Comparison of ENCODE assay signal across 23 cellular contexts in genomic region chr11:45995342-45995734, GRCh38.
DNase-seq lines count a peak whose midpoint lies in the region; ATAC-seq, FAIRE-seq and TF ChIP-seq lines count a peak whose summit lies in the region.
"Had no signal": no experiment of that assay in that cellular context is flagged by ENCODE, and none has a peak within 500 bp of the region (broad histone marks: within the 10 kb centered on the region; RNA-seq: fewer than 3 reads in every experiment).

No MANE protein-coding gene starts in this region.

- POLR2A ChIA-PET in K562 (lab: Yijun Ruan, JAX), result interaction anchor here (0.6 to 4.0 kb wide), 25 partner anchors 8 to 1556 kb away, joined by 3 to 41 read pairs (median 4); no protein-coding TSS in a partner anchor

- H3K4me1 ChIP-seq in KMS-11 (ENCODE audit: low read depth, poor library complexity, severe bottlenecking), result peaks cover 52% of the 10 kb centered on the region
- peaks cover 24 to 77% of the 10 kb centered on the region in 2 experiments for H3K4me1 ChIP-seq in K562 (replicated peaks in 1 of 2; ENCODE audit: control insufficient read depth in 2 of 2, insufficient read depth in 2 of 2, low read length in 2 of 2)

- peak overlapping the region; percentile 1 for H3K27ac Mint-ChIP-seq in nephron progenitor cell
- no peak overlapping the region for H3K27ac Mint-ChIP-seq in activated T-helper 1 cell treated with anti-CD3 and anti-CD28 coated beads, Interleukin-12 subunit alpha, Interleukin-12 subunit beta, Interleukin-2, Interleukin-4 antibody, amounts not matched to agents 30 ng/mL and 10 ng/mL and 1 ng/mL, durations not matched to agents 14 hours and 24 hours and 36 hours
- H3K27ac Mint-ChIP-seq: activated naive CD4-positive, alpha-beta T cell treated with anti-CD3 and anti-CD28 coated beads, Interleukin-2, amount 50 U/mL, for 24 hours had no signal

- BruUV-seq in K562 (replicated peaks; lab: Mats Ljungman, UMichigan), result no TSS peak

- no peak overlapping the region for H3K4me3 Mint-ChIP-seq in nephron progenitor cell
- no peak overlapping the region for H3K4me3 Mint-ChIP-seq in activated T-helper 1 cell treated with anti-CD3 and anti-CD28 coated beads, Interleukin-12 subunit alpha, Interleukin-12 subunit beta, Interleukin-2, Interleukin-4 antibody, amounts not matched to agents 30 ng/mL and 10 ng/mL and 1 ng/mL, durations not matched to agents 14 hours and 24 hours and 36 hours
- H3K4me3 Mint-ChIP-seq: activated naive CD4-positive, alpha-beta T cell treated with anti-CD3 and anti-CD28 coated beads, Interleukin-2, amount 50 U/mL, for 24 hours; stimulated activated naive CD8-positive, alpha-beta T cell treated with anti-CD3 and anti-CD28 coated beads, Interleukin-15, amount 100 ng/mL, for 72 hours had no signal

- peaks cover 33% of the 10 kb centered on the region for H3K4me1 Mint-ChIP-seq in nephron progenitor cell
- H3K4me1 Mint-ChIP-seq in activated T-helper 1 cell treated with anti-CD3 and anti-CD28 coated beads, Interleukin-12 subunit alpha, Interleukin-12 subunit beta, Interleukin-2, Interleukin-4 antibody, amounts not matched to agents 30 ng/mL and 10 ng/mL and 1 ng/mL, durations not matched to agents 14 hours and 24 hours and 36 hours (ENCODE audit: low read depth), result peaks cover 6% of the 10 kb centered on the region
- H3K4me1 Mint-ChIP-seq: stimulated activated naive CD8-positive, alpha-beta T cell treated with anti-CD3 and anti-CD28 coated beads, Interleukin-15, amount 100 ng/mL, for 72 hours had no signal

- TF ChIP-seq POLR2A in K562 (conservative IDR thresholded peaks at IDR 0.05), result peak; percentile 0; the same call in 1 of the 2 replicates

- H3K9me3 Mint-ChIP-seq in nephron progenitor cell, result no peaks in the 10 kb centered on the region
- H3K9me3 Mint-ChIP-seq in activated T-helper 1 cell treated with anti-CD3 and anti-CD28 coated beads, Interleukin-12 subunit alpha, Interleukin-12 subunit beta, Interleukin-2, Interleukin-4 antibody, amounts not matched to agents 30 ng/mL and 10 ng/mL and 1 ng/mL, durations not matched to agents 14 hours and 24 hours and 36 hours, result no peaks in the 10 kb centered on the region
- H3K9me3 Mint-ChIP-seq: activated naive CD4-positive, alpha-beta T cell treated with anti-CD3 and anti-CD28 coated beads, Interleukin-2, amount 50 U/mL, for 24 hours; stimulated activated naive CD8-positive, alpha-beta T cell treated with anti-CD3 and anti-CD28 coated beads, Interleukin-15, amount 100 ng/mL, for 72 hours had no signal

- 7% methylated on average over 1 of the region's 1 CpG for WGBS in K562 (ENCODE audit: insufficient coverage, low coverage, missing lambda C conversion rate)

- TF ChIP-seq EP300 in K562 (IDR thresholded peaks at IDR 0.05; ENCODE audit: low read length), result peak; percentile 81

- H3K36me3 Mint-ChIP-seq in nephron progenitor cell (ENCODE audit: low read depth), result no peaks in the 10 kb centered on the region
- no peaks in the 10 kb centered on the region for H3K36me3 Mint-ChIP-seq in activated T-helper 1 cell treated with anti-CD3 and anti-CD28 coated beads, Interleukin-12 subunit alpha, Interleukin-12 subunit beta, Interleukin-2, Interleukin-4 antibody, amounts not matched to agents 30 ng/mL and 10 ng/mL and 1 ng/mL, durations not matched to agents 14 hours and 24 hours and 36 hours (ENCODE audit: low read depth)
- H3K36me3 Mint-ChIP-seq: activated naive CD4-positive, alpha-beta T cell treated with anti-CD3 and anti-CD28 coated beads, Interleukin-2, amount 50 U/mL, for 24 hours had no signal

- no peaks in the 10 kb centered on the region for H3K27me3 Mint-ChIP-seq in nephron progenitor cell (ENCODE audit: low read depth, poor library complexity)
- no peaks in the 10 kb centered on the region for H3K27me3 Mint-ChIP-seq in activated T-helper 1 cell treated with anti-CD3 and anti-CD28 coated beads, Interleukin-12 subunit alpha, Interleukin-12 subunit beta, Interleukin-2, Interleukin-4 antibody, amounts not matched to agents 30 ng/mL and 10 ng/mL and 1 ng/mL, durations not matched to agents 14 hours and 24 hours and 36 hours (ENCODE audit: insufficient read depth)
- H3K27me3 Mint-ChIP-seq: activated naive CD4-positive, alpha-beta T cell treated with anti-CD3 and anti-CD28 coated beads, Interleukin-2, amount 50 U/mL, for 24 hours; stimulated activated naive CD8-positive, alpha-beta T cell treated with anti-CD3 and anti-CD28 coated beads, Interleukin-15, amount 100 ng/mL, for 72 hours had no signal

- no peak for TF ChIP-seq CTCF in KMS-11 (conservative IDR thresholded peaks at IDR 0.05; ENCODE audit: low read depth, low read length)
- TF ChIP-seq CTCF in K562 (IDR thresholded peaks at IDR 0.05 in 2 of 3, conservative IDR thresholded peaks at IDR 0.05 in 1 of 3; ENCODE audit: insufficient read depth in 2 of 3, low read depth in 1 of 3, low read length in 3 of 3), result peak in 1 of 3 experiments; percentile 28; a peak in 1 of 6 replicates
- no peak for TF ChIP-seq CTCF in nephron progenitor cell (IDR thresholded peaks at IDR 0.05)

- H3K27ac ChIP-seq in KMS-11 (peak overlapping the region; percentile 86), K562 (ENCODE audit: extremely low read depth, low read depth, low read length) (peak overlapping the region; percentile 98)
- H3K27ac ChIP-seq: lower lobe of right lung had no signal

- peak; percentile 68 for ATAC-seq in K562
- no peak for ATAC-seq in GM18873 (IDR thresholded peaks at IDR 0.05; ENCODE audit: low FRiP score, unreplicated experiment)
- ATAC-seq in GM19467 (IDR thresholded peaks at IDR 0.05; ENCODE audit: unreplicated experiment), result no peak
- ATAC-seq: lower lobe of right lung; Right ventricle myocardium inferior; stimulated activated naive CD8-positive, alpha-beta T cell treated with anti-CD3 and anti-CD28 coated beads, Interleukin-15, amount 100 ng/mL, for 72 hours had no signal

- H3K27me3 ChIP-seq in KMS-11 (ENCODE audit: insufficient read depth, low read depth) (no peaks in the 10 kb centered on the region), K562 (ENCODE audit: control insufficient read depth in 2 of 2, insufficient read depth in 2 of 2, low read length in 2 of 2) (no peaks in the 10 kb centered on the region)
- H3K27me3 ChIP-seq: dorsolateral prefrontal cortex, transverse colon had no signal

- H3K9ac ChIP-seq in KMS-11, result peak overlapping the region; percentile 50; the same call in 1 of the 2 replicates
- H3K9ac ChIP-seq in K562 (ENCODE audit: insufficient read depth in 1 of 2, low read depth in 2 of 2, low read length in 2 of 2), result peak overlapping the region in 1 of 2 experiments; percentile 90; a peak in 2 of 4 replicates

- peak in 1 of 2 experiments; percentile 10; a peak in 2 of 4 replicates for TF ChIP-seq RAD21 in K562 (CRISPR knock-in tag; conservative IDR thresholded peaks at IDR 0.05 in 1 of 2, IDR thresholded peaks at IDR 0.05 in 1 of 2)

- H2AFZ ChIP-seq in KMS-11 (ENCODE audit: low read depth), result peak overlapping the region; percentile 24; the same call in 1 of the 2 replicates
- H2AFZ ChIP-seq in K562 (ENCODE audit: low read depth, low read length), result peak overlapping the region; percentile 69

- in situ Hi-C loops in K562 (cut with MboI), result no loop called here

- no peaks in the 10 kb centered on the region for H3K9me3 ChIP-seq in K562 (replicated peaks; ENCODE audit: control insufficient read depth, insufficient read depth, low read depth, low read length)
- H3K9me3 ChIP-seq: lower lobe of right lung, transverse colon had no signal

- H4K20me1 ChIP-seq in KMS-11 (ENCODE audit: insufficient read depth) (no peaks in the 10 kb centered on the region), K562 (replicated peaks; ENCODE audit: control insufficient read depth, insufficient read depth, low read length) (no peaks in the 10 kb centered on the region)

- H3K79me2 ChIP-seq in KMS-11 (ENCODE audit: insufficient read depth, low read depth) (no peaks in the 10 kb centered on the region), K562 (ENCODE audit: control insufficient read depth, insufficient read depth, low read length) (peaks cover 58% of the 10 kb centered on the region)

- CTCF ChIA-PET in K562 (lab: Yijun Ruan, JAX; ENCODE audit: low intra/inter-chr PET ratio), result no interaction called here

- no peaks in the 10 kb centered on the region for H3K36me3 ChIP-seq in KMS-11 (ENCODE audit: insufficient read depth)
- no peaks in the 10 kb centered on the region for H3K36me3 ChIP-seq in K562 (ENCODE audit: control insufficient read depth, insufficient read depth, low read length)
- H3K36me3 ChIP-seq: lower lobe of right lung, transverse colon had no signal

- H3K4me3 ChIP-seq in KMS-11 (IDR thresholded peaks at IDR 0.05; ENCODE audit: insufficient read depth, low read depth, low read length), result no peak overlapping the region
- peak overlapping the region; percentile 7; the same call in 1 of the 2 replicates for H3K4me3 ChIP-seq in K562
- H3K4me3 ChIP-seq: dorsolateral prefrontal cortex, lower lobe of right lung, transverse colon had no signal

- peak; percentile 91 for FAIRE-seq in K562 (lab: Jason Lieb, UNC)
- FAIRE-seq: G401.6, GM18507, islet of Langerhans had no signal

- intact Hi-C loops in K562 (cut with micrococcal nuclease), result loop anchor here (2.0 to 10.0 kb wide), 2 partner anchors 31 to 109 kb away; no protein-coding TSS in a partner anchor
- intact Hi-C loops in activated T-helper 1 cell treated with anti-CD3 and anti-CD28 coated beads, Interleukin-12 subunit alpha, Interleukin-12 subunit beta, Interleukin-2, Interleukin-4 antibody, amounts not matched to agents 30 ng/mL and 10 ng/mL and 1 ng/mL, durations not matched to agents 14 hours and 24 hours and 36 hours (cut with micrococcal nuclease), result no loop called here

- no peaks in the 10 kb centered on the region for H3K9me1 ChIP-seq in K562 (ENCODE audit: control insufficient read depth, insufficient read depth, low read length)

- H3K4me2 ChIP-seq in KMS-11, result peak overlapping the region; percentile 83
- peak overlapping the region; percentile 88 for H3K4me2 ChIP-seq in K562 (ENCODE audit: insufficient read depth, low read length)

- peak; percentile 12 for DNase-seq in NCI-H2171 (lab: John Stamatoyannopoulos, UW)
- peak; percentile 62 to 89 (median 76) for DNase-seq in K562 (ENCODE audit: extremely low read depth in 1 of 4, low spot score in 3 of 4)
- no peak for DNase-seq in nephron progenitor cell
- no peak for DNase-seq in activated CD8-positive, alpha-beta memory T cell treated with anti-CD3 and anti-CD28 coated beads, Interleukin-2, amount 50 U/mL, for 48 hours
- no peak for DNase-seq in activated T-helper 1 cell treated with anti-CD3 and anti-CD28 coated beads, Interleukin-12 subunit alpha, Interleukin-12 subunit beta, Interleukin-2, Interleukin-4 antibody, amounts not matched to agents 30 ng/mL and 10 ng/mL and 1 ng/mL, durations not matched to agents 14 hours and 24 hours and 36 hours (ENCODE audit: low spot score)
- DNase-seq: DMS153; dorsolateral prefrontal cortex; H7; KG1; lower lobe of right lung; NCI-H2029 treated with DMSO at 0.1 percent for 48 hours; NCI-H526 treated with DMSO at 0.1 percent for 48 hours; stimulated activated CD4-positive, alpha-beta T cell treated with anti-CD3 and anti-CD28 coated beads, Interleukin-4, amount 100 ng/mL, for 4 hours; stimulated activated naive CD8-positive, alpha-beta T cell treated with anti-CD3 and anti-CD28 coated beads, Interleukin-15, amount 100 ng/mL, for 72 hours; transverse colon had no signal

TF ChIP-seq in K562, 482 proteins besides CTCF, POLR2A, EP300 and RAD21 (continues in another document):
- TF ChIP-seq TRIM24 (IDR thresholded peaks at IDR 0.05), result peak in 1 of 2 experiments; percentile 42; a peak in 3 of 4 replicates
- TF ChIP-seq CBFA2T3 (IDR thresholded peaks at IDR 0.05), result peak; percentile 93

Comparison
In these comparisons a context has a peak if more than half of its experiments do, and no peak if none do; other contexts are left out.
1. DNase-seq: peak in NCI-H2171 (single experiment) and K562 (4 of 4); none in nephron progenitor cell (single experiment), activated CD8-positive, alpha-beta memory T cell treated with anti-CD3 and anti-CD28 coated beads, Interleukin-2, amount 50 U/mL, for 48 hours (single experiment) and activated T-helper 1 cell treated with anti-CD3 and anti-CD28 coated beads, Interleukin-12 subunit alpha, Interleukin-12 subunit beta, Interleukin-2, Interleukin-4 antibody, amounts not matched to agents 30 ng/mL and 10 ng/mL and 1 ng/mL, durations not matched to agents 14 hours and 24 hours and 36 hours (single experiment).